In the genomic region with DNA sequence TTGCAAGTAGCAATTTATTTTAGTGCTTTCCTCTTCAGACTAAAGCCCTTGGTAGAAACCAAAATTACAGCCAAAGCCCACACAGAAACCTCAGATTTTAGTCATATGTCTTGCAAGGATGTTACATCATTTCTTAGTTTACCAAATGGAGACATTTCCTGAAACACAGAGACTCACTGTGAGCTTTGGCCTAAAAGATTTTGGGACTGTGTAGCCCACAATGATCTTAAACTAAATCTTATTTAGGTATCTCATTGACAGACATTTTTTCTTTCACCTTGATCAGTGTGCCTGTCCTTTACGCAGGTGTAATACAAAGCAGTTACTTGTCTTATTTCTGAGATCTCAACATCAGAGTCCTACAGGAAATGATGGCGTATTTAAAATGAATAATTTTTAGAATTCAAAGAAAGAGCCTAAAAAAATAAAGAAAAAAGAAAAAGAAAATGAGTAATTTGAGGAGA, we compare ENCODE assay signal across 9 cellular contexts. TPM values are rescaled to one million over a fixed set of nuclear protein-coding genes. Genes with fewer than 3 reads are reported as not detected.
A peak's percentile ranks its signal among the peaks of the same experiment; 100 is the strongest.
DNase-seq lines count a peak whose midpoint lies in the region; ATAC-seq, FAIRE-seq and TF ChIP-seq lines count a peak whose summit lies in the region.
"Had no signal": no experiment of that assay in that cellular context is flagged by ENCODE, and none has a peak within 500 bp of the region (broad histone marks: within the 10 kb centered on the region; RNA-seq: fewer than 3 reads in every experiment).

No MANE protein-coding gene starts in this region.

- POLR2A ChIA-PET in SK-N-SH (lab: Yijun Ruan, JAX): no interaction called here
- POLR2A ChIA-PET in activated naive CD8-positive, alpha-beta T cell treated with anti-CD3 and anti-CD28 coated beads, Interleukin-2, amount 10 ng/mL, durations not matched to agents 7 days and 5 days (lab: Charles Lee): interaction anchor here (0.6 to 5.8 kb wide), 9 partner anchors 16 to 643 kb away, joined by 3 to 71 read pairs (median 4); a partner anchor contains a TSS

- H3K4me1 ChIP-seq in SK-N-SH (ENCODE audit: control insufficient read depth in 1 of 2, insufficient read depth in 2 of 2, low read depth in 1 of 2, low read length in 1 of 2) (peaks cover 0 to 24% of the 10 kb centered on the region in 2 experiments; a peak in 2 of 4 replicates), GM23338 (ENCODE audit: insufficient read depth) (no peaks in the 10 kb centered on the region)

- H3K4me2 ChIP-seq in SK-N-SH (no peak overlapping the region), GM23338 (no peak overlapping the region)

- 97% methylated on average over 2 of the region's 2 CpGs for WGBS in SK-N-SH (ENCODE audit: low lambda C conversion rate)

- H3K4me3 ChIP-seq in SK-N-SH (ENCODE audit: low read depth in 2 of 2, low read length in 1 of 2) (no peak overlapping the region), skin epidermis (no peak overlapping the region), GM23338 (no peak overlapping the region)

- H3K36me3 Mint-ChIP-seq in activated naive CD8-positive, alpha-beta T cell treated with anti-CD3 and anti-CD28 coated beads, Interleukin-2, amount 10 ng/mL, durations not matched to agents 7 days and 5 days: no peaks in the 10 kb centered on the region
- H3K36me3 Mint-ChIP-seq in GM23338 (ENCODE audit: low read depth): no peaks in the 10 kb centered on the region

- H3K79me2 ChIP-seq in SK-N-SH (ENCODE audit: insufficient read depth) (no peaks in the 10 kb centered on the region), GM23338 (replicated peaks; ENCODE audit: insufficient read depth) (no peaks in the 10 kb centered on the region)

- H4K20me1 ChIP-seq in SK-N-SH (ENCODE audit: insufficient read depth): no peaks in the 10 kb centered on the region
- H4K20me1 ChIP-seq in GM23338 (replicated peaks; ENCODE audit: insufficient read depth): no peaks in the 10 kb centered on the region

- no peak for TF ChIP-seq RAD21 in SK-N-SH (IDR thresholded peaks at IDR 0.05; ENCODE audit: low read length)

- no peaks in the 10 kb centered on the region for H3K9me3 ChIP-seq in SK-N-SH

- no peaks in the 10 kb centered on the region for H3K9me3 Mint-ChIP-seq in activated naive CD8-positive, alpha-beta T cell treated with anti-CD3 and anti-CD28 coated beads, Interleukin-2, amount 10 ng/mL, durations not matched to agents 7 days and 5 days
- no peaks in the 10 kb centered on the region for H3K9me3 Mint-ChIP-seq in GM23338

- H3K9ac ChIP-seq in SK-N-SH: no peak overlapping the region

- no peaks in the 10 kb centered on the region for H3K27me3 Mint-ChIP-seq in activated naive CD8-positive, alpha-beta T cell treated with anti-CD3 and anti-CD28 coated beads, Interleukin-2, amount 10 ng/mL, durations not matched to agents 7 days and 5 days
- H3K27me3 Mint-ChIP-seq in GM23338 (ENCODE audit: insufficient read depth, low read depth, poor library complexity): peaks cover 3% of the 10 kb centered on the region

- ATAC-seq in SK-N-SH treated with all-trans-retinoic acid at 6 μM for 48 hours (no peak), HG03521 (IDR thresholded peaks at IDR 0.05; ENCODE audit: unreplicated experiment) (peak; percentile 33), GM23338 (no peak)
- peak; percentile 39 for ATAC-seq in activated naive CD8-positive, alpha-beta T cell treated with anti-CD3 and anti-CD28 coated beads, Interleukin-2, amount 10 ng/mL, durations not matched to agents 7 days and 5 days (ENCODE audit: low read depth)

- H3K27ac Mint-ChIP-seq in activated naive CD8-positive, alpha-beta T cell treated with anti-CD3 and anti-CD28 coated beads, Interleukin-2, amount 10 ng/mL, durations not matched to agents 7 days and 5 days: peak overlapping the region; percentile 97
- H3K27ac Mint-ChIP-seq in GM23338: no peak overlapping the region

- TF ChIP-seq EP300 in SK-N-SH (IDR thresholded peaks at IDR 0.05; ENCODE audit: borderline replicate concordance in 1 of 2, low read depth in 1 of 2, low read length in 1 of 2): no peak

- H3F3A ChIP-seq in SK-N-SH (replicated peaks; ENCODE audit: insufficient read depth): peaks cover 18% of the 10 kb centered on the region
- no peaks in the 10 kb centered on the region for H3F3A ChIP-seq in GM23338 (replicated peaks; ENCODE audit: low read depth)

- H3K9me2 ChIP-seq in SK-N-SH (no peaks in the 10 kb centered on the region), GM23338 (ENCODE audit: insufficient read depth) (no peaks in the 10 kb centered on the region)

- peaks cover 75% of the 10 kb centered on the region for H3K4me1 Mint-ChIP-seq in activated naive CD8-positive, alpha-beta T cell treated with anti-CD3 and anti-CD28 coated beads, Interleukin-2, amount 10 ng/mL, durations not matched to agents 7 days and 5 days
- peaks cover 5% of the 10 kb centered on the region; the same call in 2 of the 3 replicates for H3K4me1 Mint-ChIP-seq in GM23338

- FAIRE-seq in RCC 7860 (lab: Jason Lieb, UNC): no peak
- FAIRE-seq: A204.1 had no signal

- DNase-seq in SK-N-SH (no peak), RCC 7860 (ENCODE audit: low spot score) (no peak), GM23338 (ENCODE audit: low spot score) (no peak), NCI-H446 treated with DMSO at 0.1 percent for 48 hours (lab: John Stamatoyannopoulos, UW) (no peak)
- DNase-seq in activated naive CD8-positive, alpha-beta T cell treated with anti-CD3 and anti-CD28 coated beads, Interleukin-2, amount 10 ng/mL, durations not matched to agents 7 days and 5 days: no peak

- peak overlapping the region; percentile 50 for H3K4me3 Mint-ChIP-seq in activated naive CD8-positive, alpha-beta T cell treated with anti-CD3 and anti-CD28 coated beads, Interleukin-2, amount 10 ng/mL, durations not matched to agents 7 days and 5 days
- H3K4me3 Mint-ChIP-seq in GM23338: no peak overlapping the region

- CTCF ChIA-PET in SK-N-SH (lab: Yijun Ruan, JAX): interaction anchor here (0.6 to 1.3 kb wide), 2 partner anchors 258 to 264 kb away, joined by 3 to 5 read pairs; no protein-coding TSS in a partner anchor

- H3K27ac ChIP-seq in SK-N-SH (ENCODE audit: low read depth in 2 of 2, low read length in 1 of 2) (peak overlapping the region in 1 of 2 experiments; percentile 72; a peak in 2 of 4 replicates), skin epidermis (peak overlapping the region in 14 of 21 experiments; percentile 2 to 69 (median 42)), GM23338 (ENCODE audit: low read depth) (no peak overlapping the region; the same call in 1 of the 2 replicates)

- H3K36me3 ChIP-seq in SK-N-SH (replicated peaks in 1 of 2; ENCODE audit: control insufficient read depth in 1 of 2, insufficient read depth in 2 of 2, low read length in 1 of 2) (no peaks in the 10 kb centered on the region), GM23338 (ENCODE audit: insufficient read depth) (no peaks in the 10 kb centered on the region)

- TF ChIP-seq CTCF in SK-N-SH (IDR thresholded peaks at IDR 0.05): no peak
- TF ChIP-seq CTCF in GM23338 (conservative IDR thresholded peaks at IDR 0.05; ENCODE audit: low read depth in 2 of 2): no peak

- H3K27me3 ChIP-seq in SK-N-SH (ENCODE audit: insufficient read depth): no peaks in the 10 kb centered on the region
- H3K27me3 ChIP-seq in GM23338 (ENCODE audit: insufficient read depth): no peaks in the 10 kb centered on the region

- H2AFZ ChIP-seq in SK-N-SH (ENCODE audit: low read depth) (peak overlapping the region; percentile 96), GM23338 (no peak overlapping the region)

TF ChIP-seq in SK-N-SH, 30 proteins besides CTCF, POLR2A, EP300 and RAD21:
- TF ChIP-seq JUND (IDR thresholded peaks at IDR 0.05) (no peak), CHD2 (IDR thresholded peaks at IDR 0.05; ENCODE audit: low read length, partially characterized antibody) (no peak)
- TF ChIP-seq, protein P1, sequence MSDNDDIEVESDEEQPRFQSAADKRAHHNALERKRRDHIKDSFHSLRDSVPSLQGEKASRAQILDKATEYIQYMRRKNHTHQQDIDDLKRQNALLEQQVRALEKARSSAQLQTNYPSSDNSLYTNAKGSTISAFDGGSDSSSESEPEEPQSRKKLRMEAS (IDR thresholded peaks at IDR 0.05; ENCODE audit: low read depth): no peak

TF ChIP-seq in SK-N-SH treated with all-trans-retinoic acid at 6 μM for 48 hours, 23 proteins besides CTCF, POLR2A, EP300 and RAD21 (continues in another document):
- TF ChIP-seq ESRRG (CRISPR knock-in tag; IDR thresholded peaks at IDR 0.05) (no peak), ZFP30 (CRISPR knock-in tag; IDR thresholded peaks at IDR 0.05) (no peak), ZNF565 (CRISPR knock-in tag; conservative IDR thresholded peaks at IDR 0.05; ENCODE audit: low read depth) (no peak)

RNA-seq across cellular contexts. Expression of a gene that starts 27.8 kb away (rescaled TPM):
- polyA plus RNA-seq in SK-N-SH (2012; rRNA removed): 1.6 and 2.0 TPM in 2 replicates
- polyA plus RNA-seq in SK-N-SH (2012; cell fraction: cytosol; rRNA removed): 2.5 and 3.1 TPM in 2 replicates
- 1.4 and 2.5 TPM in 2 replicates for polyA plus RNA-seq in SK-N-SH (2012; cell fraction: nucleus; rRNA removed)
- total RNA-seq in activated naive CD8-positive, alpha-beta T cell treated with anti-CD3 and anti-CD28 coated beads, Interleukin-2, amount 10 ng/mL, durations not matched to agents 7 days and 5 days: 10 to 100 TPM; 16.5 to 18.8 TPM
- total RNA-seq in GM23338 (2014; rRNA removed; shearing (Covaris generic)): 12.4 and 15.4 TPM in 2 replicates
- 4.3 and 4.4 TPM in 2 replicates for polyA plus RNA-seq in GM23338 (2016; fragmentation: Nextera tagmentation; extraction: Ambion mirVana)

Comparison
In these comparisons a context has a peak if more than half of its experiments do, and no peak if none do; other contexts are left out.
1. ATAC-seq: peak in HG03521 (single experiment) and activated naive CD8-positive, alpha-beta T cell treated with anti-CD3 and anti-CD28 coated beads, Interleukin-2, amount 10 ng/mL, durations not matched to agents 7 days and 5 days (single experiment); none in SK-N-SH treated with all-trans-retinoic acid at 6 μM for 48 hours (single experiment) and GM23338 (single experiment).